Comparison of ENCODE assay signal across 9 cellular contexts in genomic region chr4:153541426-153542096, GRCh38.
DNase-seq lines count a peak whose midpoint lies in the region; ATAC-seq, FAIRE-seq and TF ChIP-seq lines count a peak whose summit lies in the region.
"Had no signal": no experiment of that assay in that cellular context is flagged by ENCODE, and none has a peak within 500 bp of the region (broad histone marks: within the 10 kb centered on the region; RNA-seq: fewer than 3 reads in every experiment).

No MANE protein-coding gene starts in this region.

- no peak overlapping the region for H3K9ac ChIP-seq in HepG2 (ENCODE audit: insufficient read depth, low read depth, low read length)

- ATAC-seq in HG02588 (IDR thresholded peaks at IDR 0.05; ENCODE audit: unreplicated experiment), result peak; percentile 67
- peak; percentile 75 for ATAC-seq in activated CD8-positive, alpha-beta T cell treated with anti-CD3 and anti-CD28 coated beads for 36 hours
- no peak for ATAC-seq in memory B cell (ENCODE audit: low read depth)
- ATAC-seq in HepG2, result no peak

- H3K27me3 ChIP-seq in CD8-positive, alpha-beta memory T cell (ENCODE audit: insufficient read depth, low read length, poor library complexity, severe bottlenecking), result no peaks in the 10 kb centered on the region
- H3K27me3 ChIP-seq in Caco-2 (replicated peaks; ENCODE audit: control insufficient read depth, insufficient read depth, low read length) (no peaks in the 10 kb centered on the region), HepG2 (ENCODE audit: control insufficient read depth in 1 of 2, insufficient read depth in 2 of 2, low read length in 2 of 2) (no peaks in the 10 kb centered on the region)

- H4K20me1 ChIP-seq in HepG2 (ENCODE audit: insufficient read depth, low read length), result no peaks in the 10 kb centered on the region

- no peaks in the 10 kb centered on the region for H3K9me3 Mint-ChIP-seq in CD8-positive, alpha-beta memory T cell
- no peaks in the 10 kb centered on the region for H3K9me3 Mint-ChIP-seq in activated CD8-positive, alpha-beta T cell treated with anti-CD3 and anti-CD28 coated beads for 36 hours
- H3K9me3 Mint-ChIP-seq in memory B cell (no peaks in the 10 kb centered on the region), Caco-2 (ENCODE audit: unreplicated experiment) (no peaks in the 10 kb centered on the region)
- H3K9me3 Mint-ChIP-seq: dendritic cell treated with granulocyte-macrophage colony-stimulating factor and Interleukin-4, amounts not matched to agents 40 ng/mL and 50 ng/mL, for 4 days had no signal

- H3K4me1 Mint-ChIP-seq in CD8-positive, alpha-beta memory T cell, result peaks cover 68 to 89% (median 84%) of the 10 kb centered on the region in 3 donors
- peaks cover 71% of the 10 kb centered on the region for H3K4me1 Mint-ChIP-seq in activated CD8-positive, alpha-beta T cell treated with anti-CD3 and anti-CD28 coated beads for 36 hours (ENCODE audit: low read depth)
- H3K4me1 Mint-ChIP-seq in memory B cell, result peaks cover 43% of the 10 kb centered on the region
- H3K4me1 Mint-ChIP-seq in Caco-2 (ENCODE audit: low read depth, unreplicated experiment), result peaks cover 6% of the 10 kb centered on the region

- in situ Hi-C loops in HepG2 (cut with HindIII; ENCODE audit: extremely low pct_ligation_motif_present, low pct_unique_long_range_greater_than_20kb), result no loop called here

- H3K4me3 ChIP-seq in CD8-positive, alpha-beta memory T cell (ENCODE audit: low read length), result no peak overlapping the region
- H3K4me3 ChIP-seq in Caco-2 (ENCODE audit: low read depth, low read length), result no peak overlapping the region
- H3K4me3 ChIP-seq in HepG2 (replicated peaks in 1 of 3; ENCODE audit: insufficient read depth in 1 of 3, low read depth in 2 of 3, low read length in 3 of 3), result no peak overlapping the region

- WGBS in HepG2 (ENCODE audit: low lambda C conversion rate), result 87% methylated on average over 6 of the region's 7 CpGs

- H3K36me3 Mint-ChIP-seq in CD8-positive, alpha-beta memory T cell, result peaks cover 0 to 36% (median 3%) of the 10 kb centered on the region in 3 donors
- peaks cover 41% of the 10 kb centered on the region for H3K36me3 Mint-ChIP-seq in activated CD8-positive, alpha-beta T cell treated with anti-CD3 and anti-CD28 coated beads for 36 hours (ENCODE audit: low read depth)
- peaks cover 22% of the 10 kb centered on the region for H3K36me3 Mint-ChIP-seq in memory B cell
- H3K36me3 Mint-ChIP-seq in Caco-2 (ENCODE audit: insufficient read depth, unreplicated experiment), result peaks cover 17% of the 10 kb centered on the region

- H3K4me1 ChIP-seq in CD8-positive, alpha-beta memory T cell (ENCODE audit: insufficient read depth, low read length), result peaks cover 61% of the 10 kb centered on the region
- peaks cover 14% of the 10 kb centered on the region for H3K4me1 ChIP-seq in Caco-2
- no peaks in the 10 kb centered on the region for H3K4me1 ChIP-seq in HepG2 (ENCODE audit: insufficient read depth, low read length)

- CTCF ChIA-PET in CD8-positive, alpha-beta memory T cell (lab: Charles Lee), result interaction anchor here (0.9 to 2.3 kb wide), 5 partner anchors 19 to 75 kb away, joined by 3 to 8 read pairs (median 5); partner anchors contain the start of gene TMEM131L
- CTCF ChIA-PET in activated CD8-positive, alpha-beta T cell treated with anti-CD3 and anti-CD28 coated beads for 36 hours (lab: Charles Lee), result interaction anchor here (0.6 to 3.6 kb wide), 13 partner anchors 10 to 196 kb away, joined by 3 to 26 read pairs (median 5); no protein-coding TSS in a partner anchor
- CTCF ChIA-PET in Caco-2 (lab: Charles Lee) (no interaction called here), HepG2 (lab: Yijun Ruan, JAX; ENCODE audit: low intra/inter-chr PET ratio, low total read pairs) (no interaction called here)

- no peaks in the 10 kb centered on the region for H3K79me2 ChIP-seq in HepG2 (ENCODE audit: insufficient read depth, low read length)

- no peaks in the 10 kb centered on the region for H3K27me3 Mint-ChIP-seq in CD8-positive, alpha-beta memory T cell
- H3K27me3 Mint-ChIP-seq in activated CD8-positive, alpha-beta T cell treated with anti-CD3 and anti-CD28 coated beads for 36 hours, result no peaks in the 10 kb centered on the region
- H3K27me3 Mint-ChIP-seq in memory B cell (no peaks in the 10 kb centered on the region), Caco-2 (ENCODE audit: insufficient read depth, unreplicated experiment) (no peaks in the 10 kb centered on the region)
- H3K27me3 Mint-ChIP-seq: dendritic cell treated with granulocyte-macrophage colony-stimulating factor and Interleukin-4, amounts not matched to agents 40 ng/mL and 50 ng/mL, for 4 days had no signal

- no peak for DNase-seq in CD8-positive, alpha-beta memory T cell
- peak; percentile 39 for DNase-seq in activated CD8-positive, alpha-beta T cell treated with anti-CD3 and anti-CD28 coated beads for 36 hours
- DNase-seq in memory B cell (ENCODE audit: low spot score in 2 of 2) (no peak), Caco-2 (no peak), HUDEP-2 (lab: John Stamatoyannopoulos, UW; ENCODE audit: unreplicated experiment in 76 of 76) (no peak), HepG2 (ENCODE audit: low spot score) (no peak), mesenteric fat pad (ENCODE audit: low spot score) (no peak)

- no peak overlapping the region for H2AFZ ChIP-seq in HepG2 (ENCODE audit: low read length)

- no peak overlapping the region for H3K27ac ChIP-seq in CD8-positive, alpha-beta memory T cell (ENCODE audit: low read depth, low read length)
- no peak overlapping the region for H3K27ac ChIP-seq in HepG2 (ENCODE audit: extremely low read length, insufficient read depth, low read length)

- no peak for FAIRE-seq in HepG2 (lab: Jason Lieb, UNC)

- no peak for TF ChIP-seq CTCF in activated CD8-positive, alpha-beta T cell treated with anti-CD3 and anti-CD28 coated beads for 36 hours (IDR thresholded peaks at IDR 0.05)
- no peak for TF ChIP-seq CTCF in Caco-2 (IDR thresholded peaks at IDR 0.05; ENCODE audit: insufficient read depth in 1 of 2, low read depth in 1 of 2, low read length in 1 of 2, severe bottlenecking in 1 of 2, unreplicated experiment in 1 of 2)
- TF ChIP-seq CTCF in HepG2 (CRISPR knock-in tag; IDR thresholded peaks at IDR 0.05), result no peak

- TF ChIP-seq RAD21 in HepG2 (CRISPR knock-in tag; IDR thresholded peaks at IDR 0.05), result no peak

- POLR2A ChIA-PET in CD8-positive, alpha-beta memory T cell (lab: Charles Lee), result no interaction called here
- POLR2A ChIA-PET in activated CD8-positive, alpha-beta T cell treated with anti-CD3 and anti-CD28 coated beads for 36 hours (lab: Charles Lee), result interaction anchor here (0.6 to 1.7 kb wide), 11 partner anchors 9 to 584 kb away, joined by 3 to 6 read pairs (median 3); partner anchors contain the start of gene TMEM131L
- POLR2A ChIA-PET in Caco-2 (lab: Charles Lee), result interaction anchor here (1.0 kb wide), 1 partner anchor 13 kb away, joined by 3 read pairs; no protein-coding TSS in a partner anchor
- POLR2A ChIA-PET in HepG2 (lab: Yijun Ruan, JAX), result no interaction called here

- H3K9me3 ChIP-seq in CD8-positive, alpha-beta memory T cell (ENCODE audit: low read length), result no peaks in the 10 kb centered on the region
- H3K9me3 ChIP-seq in Caco-2 (no peaks in the 10 kb centered on the region), HepG2 (ENCODE audit: low read length) (no peaks in the 10 kb centered on the region)

- no peak overlapping the region for H3K4me2 ChIP-seq in HepG2 (ENCODE audit: low read depth, low read length)

- TF ChIP-seq POLR2A in HepG2 (IDR thresholded peaks at IDR 0.05; ENCODE audit: insufficient read depth in 1 of 2, low read depth in 2 of 2, low read length in 2 of 2), result no peak

- TF ChIP-seq EP300 in HepG2 (IDR thresholded peaks at IDR 0.05; ENCODE audit: low read depth in 2 of 2, low read length in 2 of 2), result no peak
- no peak for TF ChIP-seq EP300 in HepG2 (CRISPR knock-in tag; IDR thresholded peaks at IDR 0.05; ENCODE audit: borderline replicate concordance)

- no TSS peak for BruUV-seq in Caco-2 (replicated peaks; lab: Mats Ljungman, UMichigan)
- no TSS peak for BruUV-seq in HepG2 (replicated peaks; lab: Mats Ljungman, UMichigan)

- H3K27ac Mint-ChIP-seq in CD8-positive, alpha-beta memory T cell, result peak overlapping the region; percentile 2 to 85 (median 60)
- peak overlapping the region; percentile 71 for H3K27ac Mint-ChIP-seq in activated CD8-positive, alpha-beta T cell treated with anti-CD3 and anti-CD28 coated beads for 36 hours
- peak overlapping the region; percentile 32 for H3K27ac Mint-ChIP-seq in memory B cell
- H3K27ac Mint-ChIP-seq in Caco-2 (ENCODE audit: unreplicated experiment), result no peak overlapping the region
- H3K27ac Mint-ChIP-seq: dendritic cell treated with granulocyte-macrophage colony-stimulating factor and Interleukin-4, amounts not matched to agents 40 ng/mL and 50 ng/mL, for 4 days had no signal

- H3K4me3 Mint-ChIP-seq in CD8-positive, alpha-beta memory T cell, result peak overlapping the region in 4 of 7 donors; percentile 27 to 37 (median 30)
- H3K4me3 Mint-ChIP-seq in activated CD8-positive, alpha-beta T cell treated with anti-CD3 and anti-CD28 coated beads for 36 hours, result no peak overlapping the region
- H3K4me3 Mint-ChIP-seq in memory B cell (no peak overlapping the region), Caco-2 (ENCODE audit: unreplicated experiment) (no peak overlapping the region)
- H3K4me3 Mint-ChIP-seq: dendritic cell treated with granulocyte-macrophage colony-stimulating factor and Interleukin-4, amounts not matched to agents 40 ng/mL and 50 ng/mL, for 4 days had no signal

- H3K36me3 ChIP-seq in CD8-positive, alpha-beta memory T cell (ENCODE audit: insufficient read depth, low read length), result peaks cover 7% of the 10 kb centered on the region
- H3K36me3 ChIP-seq in Caco-2 (ENCODE audit: control insufficient read depth, insufficient read depth, low read length) (no peaks in the 10 kb centered on the region), HepG2 (replicated peaks in 1 of 2; ENCODE audit: control insufficient read depth in 1 of 2, insufficient read depth in 2 of 2, low read length in 2 of 2) (no peaks in the 10 kb centered on the region)

- intact Hi-C loops in activated CD8-positive, alpha-beta T cell treated with anti-CD3 and anti-CD28 coated beads for 36 hours (cut with micrococcal nuclease), result no loop called here
- intact Hi-C loops in Caco-2 (cut with micrococcal nuclease; ENCODE audit: unreplicated experiment) (no loop called here), HepG2 (cut with micrococcal nuclease; ENCODE audit: unreplicated experiment) (no loop called here)

TF ChIP-seq in HepG2, 621 proteins besides CTCF, POLR2A, EP300 and RAD21 (continues in another document):
- TF ChIP-seq SMAD9 (CRISPR knock-in tag; IDR thresholded peaks at IDR 0.05), result no peak
- TF ChIP-seq ZNF598 (CRISPR knock-in tag; IDR thresholded peaks at IDR 0.05; ENCODE audit: borderline replicate concordance), result no peak
- no peak for TF ChIP-seq MTERF4 (CRISPR knock-in tag; IDR thresholded peaks at IDR 0.05)
- no peak for TF ChIP-seq SRY (CRISPR knock-in tag; IDR thresholded peaks at IDR 0.05)

Comparison
In these comparisons a context has a peak if more than half of its experiments do, and no peak if none do; other contexts are left out.
1. H3K4me3 Mint-ChIP-seq: peak in CD8-positive, alpha-beta memory T cell (4 of 7); none in activated CD8-positive, alpha-beta T cell treated with anti-CD3 and anti-CD28 coated beads for 36 hours (single experiment), memory B cell (single experiment) and Caco-2 (single experiment).
2. ATAC-seq: peak in HG02588 (single experiment) and activated CD8-positive, alpha-beta T cell treated with anti-CD3 and anti-CD28 coated beads for 36 hours (single experiment); none in memory B cell (single experiment) and HepG2 (single experiment).
3. CTCF ChIA-PET loops: an anchor here in CD8-positive, alpha-beta memory T cell (0.9 to 2.3 kb wide) and activated CD8-positive, alpha-beta T cell treated with anti-CD3 and anti-CD28 coated beads for 36 hours (0.6 to 3.6 kb wide); none called in Caco-2 and HepG2.
4. POLR2A ChIA-PET loops: an anchor here in activated CD8-positive, alpha-beta T cell treated with anti-CD3 and anti-CD28 coated beads for 36 hours (0.6 to 1.7 kb wide) and Caco-2 (1.0 kb wide); none called in CD8-positive, alpha-beta memory T cell and HepG2.